ENCODE assay signal across 9 cellular contexts in the genomic region with DNA sequence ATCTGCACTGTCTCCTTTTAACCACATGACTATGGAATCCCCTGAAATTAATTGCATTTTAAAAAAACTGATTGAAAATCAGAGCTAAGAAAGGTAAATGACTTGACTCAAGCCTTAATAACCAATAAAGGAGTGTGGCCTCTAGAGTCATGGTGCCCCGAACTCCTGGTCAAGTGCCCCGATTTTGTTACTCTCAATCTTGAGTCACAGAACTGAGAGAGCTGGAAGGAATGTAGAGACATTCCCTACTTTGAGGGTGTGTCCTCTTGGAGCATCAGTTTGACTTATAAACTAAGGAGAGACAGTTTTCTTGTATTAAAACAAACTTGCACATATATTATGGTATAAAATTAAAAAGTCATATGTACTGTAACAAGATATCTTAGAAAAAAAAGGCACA. TPM values are rescaled to one million over a fixed set of nuclear protein-coding genes. Genes with fewer than 3 reads are reported as not detected.
A peak's percentile ranks its signal among the peaks of the same experiment; 100 is the strongest.
DNase-seq lines count a peak whose midpoint lies in the region; ATAC-seq, FAIRE-seq and TF ChIP-seq lines count a peak whose summit lies in the region.
"Had no signal": no experiment of that assay in that cellular context is flagged by ENCODE, and none has a peak within 500 bp of the region (broad histone marks: within the 10 kb centered on the region; RNA-seq: fewer than 3 reads in every experiment).

No MANE protein-coding gene starts in this region.

- no peaks in the 10 kb centered on the region for H3K9me3 Mint-ChIP-seq in T-cell

- TF ChIP-seq POLR2A in A549 (IDR thresholded peaks at IDR 0.05; ENCODE audit: low read length): no peak

- no peak for ATAC-seq in A549
- ATAC-seq in T-cell (replicated peaks in 1 of 4): no peak
- no peak for ATAC-seq in HG03520 (IDR thresholded peaks at IDR 0.05; ENCODE audit: unreplicated experiment)

- peak overlapping the region; percentile 83 for H3K4me2 ChIP-seq in A549

- POLR2A ChIA-PET in A549 (lab: Yijun Ruan, JAX): no interaction called here
- POLR2A ChIA-PET in T-cell (lab: Charles Lee): interaction anchor here in 1 of 2 donors (0.9 to 3.9 kb wide), 2 partner anchors 9 to 27 kb away, joined by 4 to 49 read pairs; partner anchors contain the start of gene TRMT61B

- WGBS in A549 (ENCODE audit: missing lambda C conversion rate): 5% methylated on average over 2 of the region's 2 CpGs

- peaks cover 48% of the 10 kb centered on the region for H3K4me1 ChIP-seq in A549

- H3K27ac ChIP-seq in A549: no peak overlapping the region

- DNase-seq in A549 (ENCODE audit: low read depth in 1 of 2, low spot score in 1 of 2): peak; percentile 36 to 44
- DNase-seq in GM12864 (ENCODE audit: low read depth): no peak
- DNase-seq in T-cell: no peak
- DNase-seq in glomerular visceral epithelial cell (ENCODE audit: extremely low spot score): peak; percentile 11
- DNase-seq in Ammon's horn (ENCODE audit: low spot score): no peak
- no peak for DNase-seq in SIG-M5 treated with dmso at 0.1 percent for 504 hours (lab: John Stamatoyannopoulos, UW; ENCODE audit: unreplicated experiment)
- no peak for DNase-seq in T1000 (lab: John Stamatoyannopoulos, UW)
- DNase-seq: NCI-H2081 had no signal

- H3K4me3 Mint-ChIP-seq in T-cell: peak overlapping the region; percentile 91 to 99 (median 98)

- no peak for FAIRE-seq in A549 (lab: Jason Lieb, UNC)

- no peaks in the 10 kb centered on the region for H3K27me3 Mint-ChIP-seq in T-cell

- H3K9me3 ChIP-seq in A549: no peaks in the 10 kb centered on the region

- H3K27ac Mint-ChIP-seq in T-cell: no peak overlapping the region

- H3K36me3 Mint-ChIP-seq in T-cell: peaks cover 7% of the 10 kb centered on the region

- no peak for TF ChIP-seq RAD21 in A549 (conservative IDR thresholded peaks at IDR 0.05 in 1 of 2, IDR thresholded peaks at IDR 0.05 in 1 of 2)

- no peak for TF ChIP-seq EP300 in A549 (IDR thresholded peaks at IDR 0.05)

- TF ChIP-seq CTCF in A549 (IDR thresholded peaks at IDR 0.05): no peak
- TF ChIP-seq CTCF in GM12864 (IDR thresholded peaks at IDR 0.05; ENCODE audit: low read depth, low read length, missing control alignments): no peak

- H3K4me3 ChIP-seq in A549: peak overlapping the region; percentile 82
- peak overlapping the region; percentile 100 for H3K4me3 ChIP-seq in GM12864 (ENCODE audit: low read depth, low read length)

- CTCF ChIA-PET in A549 (lab: Yijun Ruan, JAX) (no interaction called here), T-cell (lab: Charles Lee) (interaction anchor here in 1 of 2 donors (0.6 kb wide), 1 partner anchor 226 kb away, joined by 3 read pairs; no protein-coding TSS in a partner anchor)

- peaks cover 60 to 64% (median 62%) of the 10 kb centered on the region in 3 donors for H3K4me1 Mint-ChIP-seq in T-cell

TF ChIP-seq in A549, 52 proteins besides CTCF, POLR2A, EP300 and RAD21:
- TF ChIP-seq CHD2 (IDR thresholded peaks at IDR 0.05; ENCODE audit: low read length, partially characterized antibody) (no peak), JUN (IDR thresholded peaks at IDR 0.05) (0 out of 5 replicates have a peak, but pooled peaks of 1 of the 2 experiments have one; percentile 30)

RNA-seq across cellular contexts. Expression of gene WDR43, which starts 2.4 kb away (rescaled TPM):
- polyA plus RNA-seq in A549 (2011; rRNA removed) (208 and 256 TPM in 2 replicates), A549 (2017; fragmentation: RNase III; extraction: RNeasy Plus Mini Kit Qiagen cat#74134 plus additional on column Dnase treatment) (71.8 to 83.6 TPM (median 72.4 TPM) in 3 replicates)
- 50.6 and 51.9 TPM in 2 replicates for polyA plus RNA-seq in A549 (2012; cell fraction: cytosol; rRNA removed)
- polyA plus RNA-seq in A549 (2012; cell fraction: nucleus; rRNA removed): 25.6 and 29.6 TPM in 2 replicates
- 186 and 192 TPM in 2 replicates for polyA minus RNA-seq in A549 (2011; rRNA and poly(A)+ RNA removed)
- 10 to 100 TPM; 58.0 to 68.4 (median 62.9) TPM for total RNA-seq in T-cell

RNA-seq across cellular contexts. Expression of gene TRMT61B, which starts 26.8 kb away (rescaled TPM):
- polyA plus RNA-seq in A549 (2011; rRNA removed): 24.9 and 38.6 TPM in 2 replicates
- 14.2 and 14.4 TPM in 2 replicates for polyA plus RNA-seq in A549 (2012; cell fraction: cytosol; rRNA removed)
- polyA plus RNA-seq in A549 (2012; cell fraction: nucleus; rRNA removed): 9.8 TPM in 2 replicates
- polyA plus RNA-seq in A549 (2017; fragmentation: RNase III; extraction: RNeasy Plus Mini Kit Qiagen cat#74134 plus additional on column Dnase treatment): 21.6 to 23.3 TPM (median 21.8 TPM) in 3 replicates
- 7.9 and 8.7 TPM in 2 replicates for polyA minus RNA-seq in A549 (2011; rRNA and poly(A)+ RNA removed)
- total RNA-seq in T-cell: 10 to 100 TPM; 14.8 to 20.4 (median 17.0) TPM

Comparison
In these comparisons a context has a peak if more than half of its experiments do, and no peak if none do; other contexts are left out.
1. DNase-seq: peak in A549 (2 of 2) and glomerular visceral epithelial cell (single experiment); none in GM12864 (single experiment), T-cell (0 of 34), Ammon's horn (single experiment), SIG-M5 treated with dmso at 0.1 percent for 504 hours (single experiment) and T1000 (single experiment).